In genomic region chr5:98461485-98461884, GRCh38 we compare ENCODE assay signal across 29 cellular contexts.
"Had no signal": no experiment of that assay in that cellular context is flagged by ENCODE, and none has a peak within 500 bp of the region (broad histone marks: within the 10 kb centered on the region; RNA-seq: fewer than 3 reads in every experiment).

No MANE protein-coding gene starts in this region.

- H2AFZ ChIP-seq: neural progenitor cell had no signal

- DNase-seq: colonic mucosa; effector CD8-positive, alpha-beta T cell; endodermal cell; gastrocnemius medialis; head of caudate nucleus; kidney; mesenchymal stem cell; midbrain; naive thymus-derived CD4-positive, alpha-beta T cell; nucleus accumbens; stimulated activated CD4-positive, alpha-beta T cell treated with anti-CD3 and anti-CD28 coated beads, Interleukin-12 subunit alpha, Interleukin-12 subunit beta, amount 100 ng/mL, for 4 hours; stimulated activated CD4-positive, alpha-beta T cell treated with anti-CD3 and anti-CD28 coated beads, Interleukin-1b, Interleukin-23, amount 100 ng/mL, for 48 hours; stimulated activated CD4-positive, alpha-beta T cell treated with anti-CD3 and anti-CD28 coated beads, Interleukin-4, amount 100 ng/mL, for 1 hour; stimulated activated CD8-positive, alpha-beta memory T cell treated with anti-CD3 and anti-CD28 coated beads, Interleukin-4, amount 100 ng/mL, for 48 hours; stimulated activated naive CD4-positive, alpha-beta T cell treated with Interleukin-2 at 50 U/mL for 16 hours; stomach; thyroid gland; trophoblast cell had no signal

- H3K4me1 Mint-ChIP-seq: endodermal cell; naive thymus-derived CD4-positive, alpha-beta T cell; nephron; neural progenitor cell had no signal

- H3K9me3 Mint-ChIP-seq: endodermal cell, nephron, neural progenitor cell had no signal

- H3K4me3 Mint-ChIP-seq: dendritic cell treated with granulocyte-macrophage colony-stimulating factor and Interleukin-4, amounts not matched to agents 40 ng/mL and 50 ng/mL, for 4 days; endodermal cell; naive thymus-derived CD4-positive, alpha-beta T cell; nephron; neural progenitor cell had no signal

- H3K4me3 ChIP-seq: colonic mucosa, esophagus muscularis mucosa, gastrocnemius medialis, lung, neural progenitor cell, prostate gland, right atrium auricular region, smooth muscle cell, stomach, thyroid gland, vagina had no signal

- ATAC-seq: gastrocnemius medialis; left lobe of liver; naive thymus-derived CD4-positive, alpha-beta T cell; sciatic nerve had no signal

- H3K36me3 Mint-ChIP-seq: naive thymus-derived CD4-positive, alpha-beta T cell; neural progenitor cell had no signal

- H3K9ac ChIP-seq: neural progenitor cell had no signal

- H3K27me3 ChIP-seq: colonic mucosa, esophagus muscularis mucosa, gastrocnemius medialis, neural progenitor cell, right atrium auricular region, stomach, thyroid gland, vagina had no signal

- H3K27ac Mint-ChIP-seq: dendritic cell treated with granulocyte-macrophage colony-stimulating factor and Interleukin-4, amounts not matched to agents 40 ng/mL and 50 ng/mL, for 4 days; endodermal cell; naive thymus-derived CD4-positive, alpha-beta T cell; nephron had no signal

- H3K9me3 ChIP-seq: colonic mucosa, esophagus muscularis mucosa, gastrocnemius medialis, prostate gland, right atrium auricular region, stomach, thyroid gland, vagina had no signal

- H3K4me1 ChIP-seq: colonic mucosa, esophagus muscularis mucosa, gastrocnemius medialis, neural progenitor cell, prostate gland, right atrium auricular region, stomach, thyroid gland, vagina had no signal

- H3K27me3 Mint-ChIP-seq: dendritic cell treated with granulocyte-macrophage colony-stimulating factor and Interleukin-4, amounts not matched to agents 40 ng/mL and 50 ng/mL, for 4 days had no signal

- H3K27ac ChIP-seq: colonic mucosa, esophagus muscularis mucosa, gastrocnemius medialis, neural progenitor cell, prostate gland, right atrium auricular region, stomach, thyroid gland, vagina had no signal

- H3K4me2 ChIP-seq: neural progenitor cell, smooth muscle cell had no signal

- H3K36me3 ChIP-seq: colonic mucosa, esophagus muscularis mucosa, gastrocnemius medialis, neural progenitor cell, prostate gland, right atrium auricular region, stomach, thyroid gland, vagina had no signal
